ENCODE assay signal across 1 cellular context in genomic region chr2:47070920-47071824, GRCh38.
TF ChIP-seq lines count a peak whose summit lies in the region.

No MANE protein-coding gene starts in this region.

TF ChIP-seq in GM12878, 131 proteins besides CTCF, POLR2A, EP300 and RAD21 (continued from another document and continues in another):
- TF ChIP-seq NFIC (IDR thresholded peaks at IDR 0.05; ENCODE audit: low read depth, low read length) (no peak; the same call in none of the 2 replicates), NR2C2 (IDR thresholded peaks at IDR 0.05; ENCODE audit: borderline replicate concordance, control insufficient read depth, insufficient read length, low read depth) (no peak), NFYA (IDR thresholded peaks at IDR 0.05; ENCODE audit: borderline replicate concordance, low read depth, low read length) (no peak), MTA2 (IDR thresholded peaks at IDR 0.05; ENCODE audit: low read depth) (peak; percentile 55; the same call in 1 of the 2 replicates), POU2F2 (IDR thresholded peaks at IDR 0.05; ENCODE audit: borderline replicate concordance, low read depth, low read length) (no peak), ESRRA (IDR thresholded peaks at IDR 0.05; ENCODE audit: low read length) (no peak), RELA (IDR thresholded peaks at IDR 0.05; ENCODE audit: borderline replicate concordance, partially characterized antibody) (no peak), SMAD5 (IDR thresholded peaks at IDR 0.05; ENCODE audit: low read depth) (no peak), JUND (IDR thresholded peaks at IDR 0.05; ENCODE audit: low read depth, low read length) (no peak), SPI1 (IDR thresholded peaks at IDR 0.05; ENCODE audit: borderline replicate concordance, insufficient read depth, low read depth, low read length) (peak; percentile 22; the same call in 1 of the 2 replicates), CBX5 (IDR thresholded peaks at IDR 0.05; ENCODE audit: low read depth) (no peak), ZBED1 (IDR thresholded peaks at IDR 0.05; ENCODE audit: borderline replicate concordance) (peak; percentile 67; the same call in 1 of the 2 replicates), SUZ12 (IDR thresholded peaks at IDR 0.05; ENCODE audit: unreplicated experiment) (no peak), CEBPB (IDR thresholded peaks at IDR 0.05; ENCODE audit: borderline replicate concordance in 1 of 2, low read depth in 2 of 2, low read length in 2 of 2) (no peak), CEBPZ (IDR thresholded peaks at IDR 0.05; ENCODE audit: low read depth, low read length) (no peak), FOS (IDR thresholded peaks at IDR 0.05; ENCODE audit: borderline replicate concordance, extremely low read depth, insufficient read length) (no peak), MYC (IDR thresholded peaks at IDR 0.05; ENCODE audit: insufficient read depth, insufficient read length, insufficient replicate concordance, low read length, severe bottlenecking) (no peak), MXI1 (IDR thresholded peaks at IDR 0.05; ENCODE audit: low read depth, low read length) (no peak), TAF1 (IDR thresholded peaks at IDR 0.05; ENCODE audit: borderline replicate concordance, low read depth, low read length) (no peak), PAX5 (IDR thresholded peaks at IDR 0.05; ENCODE audit: borderline replicate concordance, low read depth, low read length) (peak; percentile 47; the same call in 1 of the 2 replicates), FOXM1 (IDR thresholded peaks at IDR 0.05; ENCODE audit: low read depth, low read length) (no peak), SREBF2 (IDR thresholded peaks at IDR 0.05; ENCODE audit: low read length) (no peak), GABPA (IDR thresholded peaks at IDR 0.05; ENCODE audit: low read depth) (peak; percentile 64), NR2C1 (IDR thresholded peaks at IDR 0.05) (no peak), EED (IDR thresholded peaks at IDR 0.05; ENCODE audit: low read depth) (peak; percentile 89), TARDBP (IDR thresholded peaks at IDR 0.05; ENCODE audit: borderline replicate concordance) (no peak), ZNF274 (IDR thresholded peaks at IDR 0.05; ENCODE audit: insufficient read depth, insufficient read length) (no peak), PAX8 (IDR thresholded peaks at IDR 0.05) (no peak), REST (IDR thresholded peaks at IDR 0.05; ENCODE audit: low read depth, low read length) (no peak), PML (IDR thresholded peaks at IDR 0.05; ENCODE audit: low read length) (no peak), ZSCAN29 (IDR thresholded peaks at IDR 0.05) (no peak), HDAC2 (IDR thresholded peaks at IDR 0.05) (no peak), BACH1 (IDR thresholded peaks at IDR 0.05; ENCODE audit: borderline replicate concordance) (no peak), SIN3A (IDR thresholded peaks at IDR 0.05; ENCODE audit: low read depth, low read length) (no peak), MEF2A (IDR thresholded peaks at IDR 0.05; ENCODE audit: insufficient read depth, low read depth, low read length) (no peak), YBX1 (IDR thresholded peaks at IDR 0.05) (no peak), CREM (IDR thresholded peaks at IDR 0.05; ENCODE audit: low read depth) (peak; percentile 36; the same call in 1 of the 2 replicates), ELK1 (IDR thresholded peaks at IDR 0.05; ENCODE audit: low read depth, low read length) (no peak), E4F1 (IDR thresholded peaks at IDR 0.05; ENCODE audit: borderline replicate concordance, partially characterized antibody) (no peak), CHD2 (IDR thresholded peaks at IDR 0.05; ENCODE audit: borderline replicate concordance, low read depth, low read length) (no peak)
- TF ChIP-seq, protein P1, sequence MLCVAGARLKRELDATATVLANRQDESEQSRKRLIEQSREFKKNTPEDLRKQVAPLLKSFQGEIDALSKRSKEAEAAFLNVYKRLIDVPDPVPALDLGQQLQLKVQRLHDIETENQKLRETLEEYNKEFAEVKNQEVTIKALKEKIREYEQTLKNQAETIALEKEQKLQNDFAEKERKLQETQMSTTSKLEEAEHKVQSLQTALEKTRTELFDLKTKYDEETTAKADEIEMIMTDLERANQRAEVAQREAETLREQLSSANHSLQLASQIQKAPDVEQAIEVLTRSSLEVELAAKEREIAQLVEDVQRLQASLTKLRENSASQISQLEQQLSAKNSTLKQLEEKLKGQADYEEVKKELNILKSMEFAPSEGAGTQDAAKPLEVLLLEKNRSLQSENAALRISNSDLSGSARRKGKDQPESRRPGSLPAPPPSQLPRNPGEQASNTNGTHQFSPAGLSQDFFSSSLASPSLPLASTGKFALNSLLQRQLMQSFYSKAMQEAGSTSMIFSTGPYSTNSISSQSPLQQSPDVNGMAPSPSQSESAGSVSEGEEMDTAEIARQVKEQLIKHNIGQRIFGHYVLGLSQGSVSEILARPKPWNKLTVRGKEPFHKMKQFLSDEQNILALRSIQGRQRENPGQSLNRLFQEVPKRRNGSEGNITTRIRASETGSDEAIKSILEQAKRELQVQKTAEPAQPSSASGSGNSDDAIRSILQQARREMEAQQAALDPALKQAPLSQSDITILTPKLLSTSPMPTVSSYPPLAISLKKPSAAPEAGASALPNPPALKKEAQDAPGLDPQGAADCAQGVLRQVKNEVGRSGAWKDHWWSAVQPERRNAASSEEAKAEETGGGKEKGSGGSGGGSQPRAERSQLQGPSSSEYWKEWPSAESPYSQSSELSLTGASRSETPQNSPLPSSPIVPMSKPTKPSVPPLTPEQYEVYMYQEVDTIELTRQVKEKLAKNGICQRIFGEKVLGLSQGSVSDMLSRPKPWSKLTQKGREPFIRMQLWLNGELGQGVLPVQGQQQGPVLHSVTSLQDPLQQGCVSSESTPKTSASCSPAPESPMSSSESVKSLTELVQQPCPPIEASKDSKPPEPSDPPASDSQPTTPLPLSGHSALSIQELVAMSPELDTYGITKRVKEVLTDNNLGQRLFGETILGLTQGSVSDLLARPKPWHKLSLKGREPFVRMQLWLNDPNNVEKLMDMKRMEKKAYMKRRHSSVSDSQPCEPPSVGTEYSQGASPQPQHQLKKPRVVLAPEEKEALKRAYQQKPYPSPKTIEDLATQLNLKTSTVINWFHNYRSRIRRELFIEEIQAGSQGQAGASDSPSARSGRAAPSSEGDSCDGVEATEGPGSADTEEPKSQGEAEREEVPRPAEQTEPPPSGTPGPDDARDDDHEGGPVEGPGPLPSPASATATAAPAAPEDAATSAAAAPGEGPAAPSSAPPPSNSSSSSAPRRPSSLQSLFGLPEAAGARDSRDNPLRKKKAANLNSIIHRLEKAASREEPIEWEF (IDR thresholded peaks at IDR 0.05; ENCODE audit: insufficient replicate concordance, low read depth, low read length), result no peak
- TF ChIP-seq, protein P2, sequence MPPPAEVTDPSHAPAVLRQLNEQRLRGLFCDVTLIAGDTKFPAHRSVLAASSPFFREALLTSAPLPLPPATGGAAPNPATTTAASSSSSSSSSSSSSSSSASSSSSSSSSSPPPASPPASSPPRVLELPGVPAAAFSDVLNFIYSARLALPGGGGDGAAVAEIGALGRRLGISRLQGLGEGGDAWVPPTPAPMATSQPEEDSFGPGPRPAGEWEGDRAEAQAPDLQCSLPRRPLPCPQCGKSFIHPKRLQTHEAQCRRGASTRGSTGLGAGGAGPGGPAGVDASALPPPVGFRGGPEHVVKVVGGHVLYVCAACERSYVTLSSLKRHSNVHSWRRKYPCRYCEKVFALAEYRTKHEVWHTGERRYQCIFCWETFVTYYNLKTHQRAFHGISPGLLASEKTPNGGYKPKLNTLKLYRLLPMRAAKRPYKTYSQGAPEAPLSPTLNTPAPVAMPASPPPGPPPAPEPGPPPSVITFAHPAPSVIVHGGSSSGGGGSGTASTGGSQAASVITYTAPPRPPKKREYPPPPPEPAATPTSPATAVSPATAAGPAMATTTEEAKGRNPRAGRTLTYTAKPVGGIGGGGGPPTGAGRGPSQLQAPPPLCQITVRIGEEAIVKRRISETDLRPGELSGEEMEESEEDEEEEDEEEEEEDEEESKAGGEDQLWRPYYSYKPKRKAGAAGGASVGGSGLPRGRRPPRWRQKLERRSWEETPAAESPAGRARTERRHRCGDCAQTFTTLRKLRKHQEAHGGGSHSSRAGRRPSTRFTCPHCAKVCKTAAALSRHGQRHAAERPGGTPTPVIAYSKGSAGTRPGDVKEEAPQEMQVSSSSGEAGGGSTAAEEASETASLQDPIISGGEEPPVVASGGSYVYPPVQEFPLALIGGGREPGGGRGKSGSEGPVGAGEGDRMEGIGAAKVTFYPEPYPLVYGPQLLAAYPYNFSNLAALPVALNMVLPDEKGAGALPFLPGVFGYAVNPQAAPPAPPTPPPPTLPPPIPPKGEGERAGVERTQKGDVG (CRISPR knock-in tag; IDR thresholded peaks at IDR 0.05), result no peak
- TF ChIP-seq, protein P3, sequence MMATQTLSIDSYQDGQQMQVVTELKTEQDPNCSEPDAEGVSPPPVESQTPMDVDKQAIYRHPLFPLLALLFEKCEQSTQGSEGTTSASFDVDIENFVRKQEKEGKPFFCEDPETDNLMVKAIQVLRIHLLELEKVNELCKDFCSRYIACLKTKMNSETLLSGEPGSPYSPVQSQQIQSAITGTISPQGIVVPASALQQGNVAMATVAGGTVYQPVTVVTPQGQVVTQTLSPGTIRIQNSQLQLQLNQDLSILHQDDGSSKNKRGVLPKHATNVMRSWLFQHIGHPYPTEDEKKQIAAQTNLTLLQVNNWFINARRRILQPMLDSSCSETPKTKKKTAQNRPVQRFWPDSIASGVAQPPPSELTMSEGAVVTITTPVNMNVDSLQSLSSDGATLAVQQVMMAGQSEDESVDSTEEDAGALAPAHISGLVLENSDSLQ (IDR thresholded peaks at IDR 0.05), result no peak
